In genomic region chr6:36666726-36667591, GRCh38 we compare ENCODE assay signal across 1 cellular context.
TF ChIP-seq lines count a peak whose summit lies in the region.

No MANE protein-coding gene starts in this region.

TF ChIP-seq in HepG2, 621 proteins besides CTCF, POLR2A, EP300 and RAD21 (continues in another document):
- TF ChIP-seq RBM39 (IDR thresholded peaks at IDR 0.05; ENCODE audit: low read depth, low read length, poor library complexity, severe bottlenecking), result peak; percentile 38
- TF ChIP-seq ELF1 (CRISPR knock-in tag; IDR thresholded peaks at IDR 0.05), result peak; percentile 73
- TF ChIP-seq ZNF850 (CRISPR knock-in tag; conservative IDR thresholded peaks at IDR 0.05), result no peak
- TF ChIP-seq RAD51 (IDR thresholded peaks at IDR 0.05; ENCODE audit: borderline replicate concordance), result no peak
- TF ChIP-seq ZNF746 (CRISPR knock-in tag; IDR thresholded peaks at IDR 0.05), result peak; percentile 90
- TF ChIP-seq ZSCAN30 (CRISPR knock-in tag; IDR thresholded peaks at IDR 0.05), result no peak
- no peak for TF ChIP-seq RFX1 (IDR thresholded peaks at IDR 0.05)
- TF ChIP-seq ZNF556 (CRISPR knock-in tag; IDR thresholded peaks at IDR 0.05; ENCODE audit: borderline replicate concordance), result no peak; the same call in 1 of the 2 replicates
- no peak for TF ChIP-seq NR3C1 (CRISPR knock-in tag; IDR thresholded peaks at IDR 0.05)
- TF ChIP-seq BCL6 (CRISPR knock-in tag; IDR thresholded peaks at IDR 0.05), result peak; percentile 82
- no peak for TF ChIP-seq ARID3A (IDR thresholded peaks at IDR 0.05; ENCODE audit: low read depth, low read length)
- peak; percentile 61; the same call in 1 of the 2 replicates for TF ChIP-seq ZNF143 (CRISPR knock-in tag; IDR thresholded peaks at IDR 0.05)
- TF ChIP-seq, protein P1, sequence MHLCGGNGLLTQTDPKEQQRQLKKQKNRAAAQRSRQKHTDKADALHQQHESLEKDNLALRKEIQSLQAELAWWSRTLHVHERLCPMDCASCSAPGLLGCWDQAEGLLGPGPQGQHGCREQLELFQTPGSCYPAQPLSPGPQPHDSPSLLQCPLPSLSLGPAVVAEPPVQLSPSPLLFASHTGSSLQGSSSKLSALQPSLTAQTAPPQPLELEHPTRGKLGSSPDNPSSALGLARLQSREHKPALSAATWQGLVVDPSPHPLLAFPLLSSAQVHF (CRISPR knock-in tag; IDR thresholded peaks at IDR 0.05), result 0 out of 2 replicates have a peak, but pooled peaks have one; percentile 15
- TF ChIP-seq JUNB (CRISPR knock-in tag; IDR thresholded peaks at IDR 0.05; ENCODE audit: borderline replicate concordance), result peak; percentile 39; the same call in 1 of the 2 replicates
- TF ChIP-seq ZNF280B (CRISPR knock-in tag; IDR thresholded peaks at IDR 0.05; ENCODE audit: borderline replicate concordance), result peak; percentile 92
- TF ChIP-seq ZFYVE20 (CRISPR knock-in tag; IDR thresholded peaks at IDR 0.05; ENCODE audit: borderline replicate concordance, low read depth), result 0 out of 2 replicates have a peak, but pooled peaks have one; percentile 48
- TF ChIP-seq ZBTB26 (CRISPR knock-in tag; IDR thresholded peaks at IDR 0.05; ENCODE audit: borderline replicate concordance), result peak; percentile 54; the same call in 1 of the 2 replicates
- TF ChIP-seq NFKB2 (CRISPR knock-in tag; IDR thresholded peaks at IDR 0.05; ENCODE audit: borderline replicate concordance), result peak; percentile 94; the same call in 1 of the 2 replicates
- peak; percentile 82; the same call in 1 of the 2 replicates for TF ChIP-seq AHR (CRISPR knock-in tag; IDR thresholded peaks at IDR 0.05)
- peak; percentile 100 for TF ChIP-seq TP53 (CRISPR knock-in tag; conservative IDR thresholded peaks at IDR 0.05)
- TF ChIP-seq, protein P2, sequence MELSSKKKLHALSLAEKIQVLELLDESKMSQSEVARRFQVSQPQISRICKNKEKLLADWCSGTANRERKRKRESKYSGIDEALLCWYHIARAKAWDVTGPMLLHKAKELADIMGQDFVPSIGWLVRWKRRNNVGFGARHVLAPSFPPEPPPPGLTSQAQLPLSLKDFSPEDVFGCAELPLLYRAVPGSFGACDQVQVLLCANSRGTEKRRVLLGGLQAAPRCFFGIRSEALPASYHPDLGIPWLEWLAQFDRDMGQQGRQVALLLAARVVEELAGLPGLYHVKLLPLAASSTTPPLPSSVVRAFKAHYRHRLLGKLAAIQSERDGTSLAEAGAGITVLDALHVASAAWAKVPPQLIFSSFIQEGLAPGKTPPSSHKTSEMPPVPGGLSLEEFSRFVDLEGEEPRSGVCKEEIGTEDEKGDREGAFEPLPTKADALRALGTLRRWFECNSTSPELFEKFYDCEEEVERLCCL (CRISPR knock-in tag; IDR thresholded peaks at IDR 0.05; ENCODE audit: borderline replicate concordance), result no peak
- TF ChIP-seq KDM1A (CRISPR knock-in tag; IDR thresholded peaks at IDR 0.05), result peak; percentile 91
- TF ChIP-seq ZFX (CRISPR knock-in tag; IDR thresholded peaks at IDR 0.05; ENCODE audit: low read depth), result peak; percentile 97
- TF ChIP-seq PTBP1 (IDR thresholded peaks at IDR 0.05; ENCODE audit: low read depth, low read length, poor library complexity, severe bottlenecking), result no peak
- TF ChIP-seq, protein P3, sequence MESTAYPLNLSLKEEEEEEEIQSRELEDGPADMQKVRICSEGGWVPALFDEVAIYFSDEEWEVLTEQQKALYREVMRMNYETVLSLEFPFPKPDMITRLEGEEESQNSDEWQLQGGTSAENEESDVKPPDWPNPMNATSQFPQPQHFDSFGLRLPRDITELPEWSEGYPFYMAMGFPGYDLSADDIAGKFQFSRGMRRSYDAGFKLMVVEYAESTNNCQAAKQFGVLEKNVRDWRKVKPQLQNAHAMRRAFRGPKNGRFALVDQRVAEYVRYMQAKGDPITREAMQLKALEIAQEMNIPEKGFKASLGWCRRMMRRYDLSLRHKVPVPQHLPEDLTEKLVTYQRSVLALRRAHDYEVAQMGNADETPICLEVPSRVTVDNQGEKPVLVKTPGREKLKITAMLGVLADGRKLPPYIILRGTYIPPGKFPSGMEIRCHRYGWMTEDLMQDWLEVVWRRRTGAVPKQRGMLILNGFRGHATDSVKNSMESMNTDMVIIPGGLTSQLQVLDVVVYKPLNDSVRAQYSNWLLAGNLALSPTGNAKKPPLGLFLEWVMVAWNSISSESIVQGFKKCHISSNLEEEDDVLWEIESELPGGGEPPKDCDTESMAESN (CRISPR knock-in tag; conservative IDR thresholded peaks at IDR 0.05), result peak; percentile 95
- TF ChIP-seq ZNF343 (CRISPR knock-in tag; IDR thresholded peaks at IDR 0.05), result no peak
- peak; percentile 93 for TF ChIP-seq FOXJ3 (CRISPR knock-in tag; IDR thresholded peaks at IDR 0.05; ENCODE audit: borderline replicate concordance)
- peak; percentile 71; the same call in 1 of the 2 replicates for TF ChIP-seq ZNF670 (CRISPR knock-in tag; IDR thresholded peaks at IDR 0.05; ENCODE audit: borderline replicate concordance)
- no peak for TF ChIP-seq ZNF784 (CRISPR knock-in tag; IDR thresholded peaks at IDR 0.05; ENCODE audit: borderline replicate concordance)
- peak; percentile 98; the same call in 1 of the 2 replicates for TF ChIP-seq ZNF430 (CRISPR knock-in tag; IDR thresholded peaks at IDR 0.05)
- no peak for TF ChIP-seq HINFP (CRISPR knock-in tag; IDR thresholded peaks at IDR 0.05; ENCODE audit: low read depth)
- TF ChIP-seq ZNF251 (CRISPR knock-in tag; IDR thresholded peaks at IDR 0.05), result no peak
- TF ChIP-seq FOXP1 (IDR thresholded peaks at IDR 0.05), result no peak
- TF ChIP-seq FOXP1 (CRISPR knock-in tag; IDR thresholded peaks at IDR 0.05), result peak; percentile 81
- TF ChIP-seq MIER2 (CRISPR knock-in tag; IDR thresholded peaks at IDR 0.05), result peak; percentile 83
- TF ChIP-seq TBL1XR1 (IDR thresholded peaks at IDR 0.05; ENCODE audit: borderline replicate concordance, low read length, partially characterized antibody), result peak; percentile 73
- TF ChIP-seq, protein P4, sequence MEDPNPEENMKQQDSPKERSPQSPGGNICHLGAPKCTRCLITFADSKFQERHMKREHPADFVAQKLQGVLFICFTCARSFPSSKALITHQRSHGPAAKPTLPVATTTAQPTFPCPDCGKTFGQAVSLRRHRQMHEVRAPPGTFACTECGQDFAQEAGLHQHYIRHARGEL (CRISPR knock-in tag; IDR thresholded peaks at IDR 0.05), result peak; percentile 78; the same call in 1 of the 2 replicates
- TF ChIP-seq SKI (IDR thresholded peaks at IDR 0.05; ENCODE audit: partially characterized antibody), result no peak
- peak; percentile 92 for TF ChIP-seq KAT8 (CRISPR knock-in tag; IDR thresholded peaks at IDR 0.05)
- 0 out of 2 replicates have a peak, but pooled peaks have one; percentile 60 for TF ChIP-seq ZHX1 (CRISPR knock-in tag; IDR thresholded peaks at IDR 0.05; ENCODE audit: low read depth)
- TF ChIP-seq MED1 (CRISPR knock-in tag; IDR thresholded peaks at IDR 0.05), result peak; percentile 98
- TF ChIP-seq ARNT2 (CRISPR knock-in tag; IDR thresholded peaks at IDR 0.05; ENCODE audit: low read depth), result peak; percentile 95
- peak; percentile 95 for TF ChIP-seq SAP130 (CRISPR knock-in tag; IDR thresholded peaks at IDR 0.05; ENCODE audit: low read depth)
- TF ChIP-seq GPN1 (CRISPR knock-in tag; IDR thresholded peaks at IDR 0.05; ENCODE audit: borderline replicate concordance), result no peak
- TF ChIP-seq SMAD3 (CRISPR knock-in tag; IDR thresholded peaks at IDR 0.05), result peak; percentile 95
- peak; percentile 81 for TF ChIP-seq THAP11 (CRISPR knock-in tag; IDR thresholded peaks at IDR 0.05)
- TF ChIP-seq ISX (CRISPR knock-in tag; conservative IDR thresholded peaks at IDR 0.05), result 0 out of 2 replicates have a peak, but pooled peaks have one; percentile 22
- no peak for TF ChIP-seq FOXK2 (IDR thresholded peaks at IDR 0.05)
- TF ChIP-seq NFATC3 (CRISPR knock-in tag; IDR thresholded peaks at IDR 0.05), result no peak
- no peak for TF ChIP-seq ZNF207 (IDR thresholded peaks at IDR 0.05; ENCODE audit: borderline replicate concordance)
- no peak for TF ChIP-seq HES4 (CRISPR knock-in tag; IDR thresholded peaks at IDR 0.05; ENCODE audit: borderline replicate concordance)
- peak; percentile 90 for TF ChIP-seq RXRA (CRISPR knock-in tag; IDR thresholded peaks at IDR 0.05)
- peak; percentile 92 for TF ChIP-seq ZNF788 (CRISPR knock-in tag; IDR thresholded peaks at IDR 0.05; ENCODE audit: borderline replicate concordance)
- no peak for TF ChIP-seq CENPX (CRISPR knock-in tag; IDR thresholded peaks at IDR 0.05)
- TF ChIP-seq GFI1 (CRISPR knock-in tag; IDR thresholded peaks at IDR 0.05; ENCODE audit: borderline replicate concordance), result peak; percentile 74; the same call in 1 of the 2 replicates
- TF ChIP-seq HDAC2 (CRISPR knock-in tag; IDR thresholded peaks at IDR 0.05), result peak; percentile 98
- peak; percentile 94 for TF ChIP-seq ZNF292 (CRISPR knock-in tag; IDR thresholded peaks at IDR 0.05; ENCODE audit: borderline replicate concordance, low read depth)
- TF ChIP-seq REPIN1 (CRISPR knock-in tag; IDR thresholded peaks at IDR 0.05; ENCODE audit: borderline replicate concordance, low read depth), result peak; percentile 96
- TF ChIP-seq SMAD1 (CRISPR knock-in tag; IDR thresholded peaks at IDR 0.05; ENCODE audit: borderline replicate concordance, low read depth), result peak; percentile 62; the same call in 1 of the 2 replicates
- TF ChIP-seq ZNF256 (CRISPR knock-in tag; conservative IDR thresholded peaks at IDR 0.05), result no peak
- peak; percentile 87 for TF ChIP-seq CBFB (CRISPR knock-in tag; IDR thresholded peaks at IDR 0.05)
- TF ChIP-seq IKZF4 (CRISPR knock-in tag; IDR thresholded peaks at IDR 0.05; ENCODE audit: borderline replicate concordance, low read depth, not compliant biosample characterization), result no peak
